Comparison of ENCODE assay signal across 30 cellular contexts in genomic region chr15:66962522-66962921, GRCh38.
"Had no signal": no experiment of that assay in that cellular context is flagged by ENCODE, and none has a peak within 500 bp of the region (broad histone marks: within the 10 kb centered on the region; RNA-seq: fewer than 3 reads in every experiment).

No MANE protein-coding gene starts in this region.

- H3K27me3 ChIP-seq: ascending aorta, breast epithelium, cardiac muscle cell, colonic mucosa, dorsolateral prefrontal cortex had no signal

- H3K4me1 Mint-ChIP-seq: activated CD4-positive, alpha-beta T cell treated with anti-CD3 and anti-CD28 coated beads for 36 hours; activated CD4-positive, alpha-beta T cell treated with anti-CD3 and anti-CD28 coated beads, Interleukin-2, amount 10 ng/mL, durations not matched to agents 24 days and 14 days; activated CD8-positive, alpha-beta memory T cell treated with anti-CD3 and anti-CD28 coated beads, Interleukin-2, amount 10 ng/mL, durations not matched to agents 7 days and 5 days; activated naive CD8-positive, alpha-beta T cell treated with anti-CD3 and anti-CD28 coated beads, Interleukin-2, amount 10 ng/mL, durations not matched to agents 7 days and 5 days had no signal

- DNase-seq: activated CD4-positive, alpha-beta memory T cell treated with anti-CD3 and anti-CD28 coated beads for 36 hours; activated CD4-positive, alpha-beta T cell treated with anti-CD3 and anti-CD28 coated beads for 36 hours; activated CD4-positive, alpha-beta T cell treated with anti-CD3 and anti-CD28 coated beads, Interleukin-2, amount 10 ng/mL, durations not matched to agents 24 days and 14 days; activated CD4-positive, CD25-positive, alpha-beta regulatory T cell; activated CD4-positive, CD25-positive, alpha-beta regulatory T cell treated with anti-CD3 and anti-CD28 coated beads, Interleukin-2, amount 50 U/mL, for 72 hours; activated CD8-positive, alpha-beta memory T cell treated with anti-CD3 and anti-CD28 coated beads, Interleukin-2, amount 10 ng/mL, durations not matched to agents 7 days and 5 days; activated CD8-positive, alpha-beta memory T cell treated with anti-CD3 and anti-CD28 coated beads, Interleukin-2, amount 50 U/mL, for 4 hours; activated CD8-positive, alpha-beta T cell treated with anti-CD3 and anti-CD28 coated beads, Interleukin-2, amount 10 ng/mL, durations not matched to agents 7 days and 5 days; activated gamma-delta T cell; activated naive CD4-positive, alpha-beta T cell; activated naive CD4-positive, alpha-beta T cell treated with anti-CD3 and anti-CD28 coated beads, Interleukin-2, amount 10 ng/mL, durations not matched to agents 7 days and 5 days; activated naive CD8-positive, alpha-beta T cell treated with anti-CD3 and anti-CD28 coated beads, Interleukin-2, amount 10 ng/mL, durations not matched to agents 7 days and 5 days; activated T-cell treated with anti-CD3 and anti-CD28 coated beads, Interleukin-2, amount 50 U/mL, for 1 hour; activated T-cell treated with anti-CD3 and anti-CD28 coated beads, Interleukin-2, amount 50 U/mL, for 72 hours; central memory CD4-positive, alpha-beta T cell; cerebellar nuclear complex; colonic mucosa; dorsolateral prefrontal cortex; effector memory CD4-positive, alpha-beta T cell; endodermal cell; foreskin fibroblast; head of caudate nucleus; T-helper 2 cell had no signal

- FAIRE-seq: frontal cortex had no signal

- ATAC-seq: activated CD4-positive, alpha-beta T cell treated with anti-CD3 and anti-CD28 coated beads for 36 hours; activated CD8-positive, alpha-beta memory T cell treated with anti-CD3 and anti-CD28 coated beads, Interleukin-2, amount 10 ng/mL, durations not matched to agents 7 days and 5 days; activated CD8-positive, alpha-beta T cell treated with anti-CD3 and anti-CD28 coated beads, Interleukin-2, amount 10 ng/mL, durations not matched to agents 7 days and 5 days; activated naive CD4-positive, alpha-beta T cell treated with anti-CD3 and anti-CD28 coated beads, Interleukin-2, amount 50 U/mL, for 72 hours; activated T-cell treated with anti-CD3 and anti-CD28 coated beads, Interleukin-2, amount 50 U/mL, for 72 hours; esophagus mucosa had no signal

- H3K4me3 ChIP-seq: ascending aorta, breast epithelium, cardiac muscle cell, colonic mucosa, dorsolateral prefrontal cortex had no signal

- H3K9me3 ChIP-seq: ascending aorta, breast epithelium, colonic mucosa had no signal

- H3K9me3 Mint-ChIP-seq: activated CD4-positive, alpha-beta memory T cell treated with anti-CD3 and anti-CD28 coated beads for 36 hours; activated CD4-positive, alpha-beta T cell treated with anti-CD3 and anti-CD28 coated beads, Interleukin-2, amount 10 ng/mL, durations not matched to agents 24 days and 14 days; activated naive CD4-positive, alpha-beta T cell treated with anti-CD3 and anti-CD28 coated beads, Interleukin-2, amount 10 ng/mL, durations not matched to agents 7 days and 5 days; activated naive CD4-positive, alpha-beta T cell treated with anti-CD3 and anti-CD28 coated beads, Interleukin-2, amount 50 U/mL, for 72 hours; activated naive CD8-positive, alpha-beta T cell treated with anti-CD3 and anti-CD28 coated beads, Interleukin-2, amount 10 ng/mL, durations not matched to agents 7 days and 5 days; activated T-cell treated with anti-CD3 and anti-CD28 coated beads, Interleukin-2, amount 50 U/mL, for 72 hours; endodermal cell had no signal

- H3K27ac Mint-ChIP-seq: activated CD4-positive, alpha-beta memory T cell treated with anti-CD3 and anti-CD28 coated beads for 36 hours; activated CD4-positive, alpha-beta T cell treated with anti-CD3 and anti-CD28 coated beads for 36 hours; activated CD4-positive, alpha-beta T cell treated with anti-CD3 and anti-CD28 coated beads, Interleukin-2, amount 10 ng/mL, durations not matched to agents 24 days and 14 days; activated CD8-positive, alpha-beta memory T cell treated with anti-CD3 and anti-CD28 coated beads, Interleukin-2, amount 10 ng/mL, durations not matched to agents 7 days and 5 days; activated CD8-positive, alpha-beta T cell treated with anti-CD3 and anti-CD28 coated beads, Interleukin-2, amount 10 ng/mL, durations not matched to agents 7 days and 5 days; activated naive CD4-positive, alpha-beta T cell treated with anti-CD3 and anti-CD28 coated beads, Interleukin-2, amount 10 ng/mL, durations not matched to agents 7 days and 5 days; activated naive CD4-positive, alpha-beta T cell treated with anti-CD3 and anti-CD28 coated beads, Interleukin-2, amount 50 U/mL, for 72 hours; activated naive CD8-positive, alpha-beta T cell treated with anti-CD3 and anti-CD28 coated beads, Interleukin-2, amount 10 ng/mL, durations not matched to agents 7 days and 5 days; activated T-cell treated with anti-CD3 and anti-CD28 coated beads, Interleukin-2, amount 50 U/mL, for 72 hours; endodermal cell had no signal

- H3K36me3 Mint-ChIP-seq: activated CD4-positive, alpha-beta memory T cell treated with anti-CD3 and anti-CD28 coated beads for 36 hours; activated CD8-positive, alpha-beta memory T cell treated with anti-CD3 and anti-CD28 coated beads, Interleukin-2, amount 10 ng/mL, durations not matched to agents 7 days and 5 days; activated naive CD4-positive, alpha-beta T cell treated with anti-CD3 and anti-CD28 coated beads, Interleukin-2, amount 10 ng/mL, durations not matched to agents 7 days and 5 days; activated naive CD4-positive, alpha-beta T cell treated with anti-CD3 and anti-CD28 coated beads, Interleukin-2, amount 50 U/mL, for 72 hours; activated naive CD8-positive, alpha-beta T cell treated with anti-CD3 and anti-CD28 coated beads, Interleukin-2, amount 10 ng/mL, durations not matched to agents 7 days and 5 days; brain had no signal

- H3K27me3 Mint-ChIP-seq: activated CD4-positive, alpha-beta memory T cell treated with anti-CD3 and anti-CD28 coated beads for 36 hours; activated CD8-positive, alpha-beta memory T cell treated with anti-CD3 and anti-CD28 coated beads, Interleukin-2, amount 10 ng/mL, durations not matched to agents 7 days and 5 days; activated naive CD8-positive, alpha-beta T cell treated with anti-CD3 and anti-CD28 coated beads, Interleukin-2, amount 10 ng/mL, durations not matched to agents 7 days and 5 days had no signal

- H3K36me3 ChIP-seq: ascending aorta, breast epithelium, cardiac muscle cell, colonic mucosa had no signal

- H3K4me3 Mint-ChIP-seq: activated CD4-positive, alpha-beta memory T cell treated with anti-CD3 and anti-CD28 coated beads for 36 hours; activated CD4-positive, alpha-beta T cell treated with anti-CD3 and anti-CD28 coated beads for 36 hours; activated CD4-positive, alpha-beta T cell treated with anti-CD3 and anti-CD28 coated beads, Interleukin-2, amount 10 ng/mL, durations not matched to agents 24 days and 14 days; activated CD8-positive, alpha-beta memory T cell treated with anti-CD3 and anti-CD28 coated beads, Interleukin-2, amount 10 ng/mL, durations not matched to agents 7 days and 5 days; activated CD8-positive, alpha-beta T cell treated with anti-CD3 and anti-CD28 coated beads, Interleukin-2, amount 10 ng/mL, durations not matched to agents 7 days and 5 days; activated naive CD4-positive, alpha-beta T cell treated with anti-CD3 and anti-CD28 coated beads, Interleukin-2, amount 10 ng/mL, durations not matched to agents 7 days and 5 days; activated naive CD8-positive, alpha-beta T cell treated with anti-CD3 and anti-CD28 coated beads, Interleukin-2, amount 10 ng/mL, durations not matched to agents 7 days and 5 days; activated T-cell treated with anti-CD3 and anti-CD28 coated beads, Interleukin-2, amount 50 U/mL, for 72 hours; brain; endodermal cell had no signal

- H3K4me1 ChIP-seq: ascending aorta, breast epithelium, colonic mucosa had no signal

- H3K27ac ChIP-seq: ascending aorta, breast epithelium, cardiac muscle cell, colonic mucosa, dorsolateral prefrontal cortex had no signal
